Comparison of ENCODE assay signal across 1 cellular context in genomic region chr1:93346472-93346991, GRCh38.
TF ChIP-seq lines count a peak whose summit lies in the region.

No MANE protein-coding gene starts in this region.

TF ChIP-seq in HEK293, 187 proteins besides CTCF, POLR2A, EP300 and RAD21 (continued from another document):
- TF ChIP-seq AEBP2 (tag by site-specific recombination; IDR thresholded peaks at IDR 0.05; ENCODE audit: borderline replicate concordance): no peak
- peak; percentile 62 for TF ChIP-seq ZBTB17 (tag by site-specific recombination; IDR thresholded peaks at IDR 0.05)
- no peak for TF ChIP-seq ZNF133 (tag by site-specific recombination; IDR thresholded peaks at IDR 0.05)
- no peak for TF ChIP-seq MEIS1 (CRISPR knock-in tag; IDR thresholded peaks at IDR 0.05; ENCODE audit: borderline replicate concordance)
- peak; percentile 13; the same call in 1 of the 2 replicates for TF ChIP-seq ZNF2 (tag by site-specific recombination; IDR thresholded peaks at IDR 0.05)
- TF ChIP-seq ZNF280D (tag by site-specific recombination; IDR thresholded peaks at IDR 0.05): no peak
- TF ChIP-seq KLF9 (tag by site-specific recombination; IDR thresholded peaks at IDR 0.05; ENCODE audit: low read depth): no peak
- TF ChIP-seq ZNF366 (tag by site-specific recombination; conservative IDR thresholded peaks at IDR 0.05): peak; percentile 67
